ENCODE assay signal across 20 cellular contexts in the genomic region with DNA sequence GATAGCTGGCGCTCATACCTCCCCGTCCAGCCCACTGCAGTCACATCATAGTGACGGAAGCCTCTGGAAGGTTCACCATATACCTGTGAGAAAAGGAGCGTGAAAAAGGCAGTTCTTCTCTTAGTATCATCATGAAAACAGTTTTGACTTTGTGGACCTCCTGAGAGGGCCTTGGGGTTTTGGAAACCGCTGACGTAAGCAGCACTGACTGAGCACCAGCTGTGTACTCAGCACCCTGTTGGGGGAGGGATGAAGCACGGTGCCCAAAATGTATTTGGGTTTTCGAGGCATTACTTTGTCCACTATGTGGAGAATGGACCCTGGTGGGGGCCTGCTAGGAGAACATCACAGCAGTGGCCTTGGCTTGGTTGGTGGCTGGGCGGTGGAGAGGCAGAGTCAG. TPM values are rescaled to one million over a fixed set of nuclear protein-coding genes. Genes with fewer than 3 reads are reported as not detected.
DNase-seq lines count a peak whose midpoint lies in the region; ATAC-seq and TF ChIP-seq lines count a peak whose summit lies in the region.
"Had no signal": no experiment of that assay in that cellular context is flagged by ENCODE, and none has a peak within 500 bp of the region (broad histone marks: within the 10 kb centered on the region; RNA-seq: fewer than 3 reads in every experiment).

No MANE protein-coding gene starts in this region.

- peaks cover 16% of the 10 kb centered on the region for H3K9me3 Mint-ChIP-seq in activated T-cell treated with anti-CD3 and anti-CD28 coated beads, Interleukin-2, amount 50 U/mL, for 24 hours
- no peaks in the 10 kb centered on the region for H3K9me3 Mint-ChIP-seq in WTC11
- peaks cover 9% of the 10 kb centered on the region for H3K9me3 Mint-ChIP-seq in activated naive CD8-positive, alpha-beta T cell (ENCODE audit: low read depth)
- peaks cover 4% of the 10 kb centered on the region for H3K9me3 Mint-ChIP-seq in stimulated activated effector memory CD8-positive, alpha-beta T cell treated with anti-CD3 and anti-CD28 coated beads, Interleukin-12 subunit alpha, Interleukin-12 subunit beta, amount 100 ng/mL, for 72 hours

- CTCF ChIA-PET in WTC11 (lab: Charles Lee), result no interaction called here

- TF ChIP-seq POLR2A in gastroesophageal sphincter (IDR thresholded peaks at IDR 0.05), result no peak

- peaks cover 0 to 68% of the 10 kb centered on the region in 2 donors for H3K36me3 ChIP-seq in gastroesophageal sphincter

- no peak for TF ChIP-seq EP300 in gastroesophageal sphincter (IDR thresholded peaks at IDR 0.05)

- no peak for ATAC-seq in WTC11
- ATAC-seq in stimulated activated effector memory CD8-positive, alpha-beta T cell treated with anti-CD3 and anti-CD28 coated beads, Interleukin-12 subunit alpha, Interleukin-12 subunit beta, amount 100 ng/mL, for 72 hours, result no peak
- no peak for ATAC-seq in gastroesophageal sphincter

- H3K4me1 ChIP-seq in gastroesophageal sphincter, result peaks cover 0 to 14% (median 4%) of the 10 kb centered on the region in 3 donors

- H3K27ac Mint-ChIP-seq in activated T-cell treated with anti-CD3 and anti-CD28 coated beads, Interleukin-2, amount 50 U/mL, for 24 hours, result peak overlapping the region; percentile 87
- H3K27ac Mint-ChIP-seq in WTC11, result peak overlapping the region; percentile 51
- peak overlapping the region; percentile 86 for H3K27ac Mint-ChIP-seq in activated naive CD8-positive, alpha-beta T cell
- peak overlapping the region; percentile 8 for H3K27ac Mint-ChIP-seq in stimulated activated effector memory CD8-positive, alpha-beta T cell treated with anti-CD3 and anti-CD28 coated beads, Interleukin-12 subunit alpha, Interleukin-12 subunit beta, amount 100 ng/mL, for 72 hours

- H3K4me3 ChIP-seq in gastroesophageal sphincter, result no peak overlapping the region
- H3K4me3 ChIP-seq: GM23248 had no signal

- H3K27ac ChIP-seq in gastroesophageal sphincter, result no peak overlapping the region
- H3K27ac ChIP-seq: C4-2B, GM23248, HL-60 had no signal

- H3K9me3 ChIP-seq in gastroesophageal sphincter, result no peaks in the 10 kb centered on the region
- H3K9me3 ChIP-seq: Caco-2 had no signal

- no peak for DNase-seq in activated T-cell treated with anti-CD3 and anti-CD28 coated beads, Interleukin-2, amount 50 U/mL, for 24 hours
- DNase-seq in activated T-cell treated with anti-CD3 and anti-CD28 coated beads, Interleukin-2, amount 50 U/mL, for 1 hour, result no peak
- DNase-seq in WTC11 (ENCODE audit: low spot score) (no peak), middle frontal gyrus (ENCODE audit: extremely low spot score, low spot score) (no peak)
- no peak for DNase-seq in stimulated activated effector memory CD8-positive, alpha-beta T cell treated with anti-CD3 and anti-CD28 coated beads, Interleukin-12 subunit alpha, Interleukin-12 subunit beta, amount 100 ng/mL, for 72 hours (ENCODE audit: low spot score in 2 of 2)
- DNase-seq: AML-193, Caco-2, GDM1, GM23248, HCEC 1CT, NCI-H1417 treated with DMSO at 0.1 percent for 48 hours, NCI-H1930, NCI-H345, NCI-H524 treated with DMSO at 0.1 percent for 48 hours, SHP77 had no signal

- TF ChIP-seq CTCF in WTC11 (IDR thresholded peaks at IDR 0.05) (no peak), gastroesophageal sphincter (IDR thresholded peaks at IDR 0.05) (no peak)

- no peaks in the 10 kb centered on the region for H3K27me3 Mint-ChIP-seq in activated T-cell treated with anti-CD3 and anti-CD28 coated beads, Interleukin-2, amount 50 U/mL, for 24 hours
- H3K27me3 Mint-ChIP-seq in WTC11 (ENCODE audit: low read depth), result no peaks in the 10 kb centered on the region
- H3K27me3 Mint-ChIP-seq in activated naive CD8-positive, alpha-beta T cell, result no peaks in the 10 kb centered on the region

- 82 to 86% methylated on average over 3 to 6 of the region's 9 CpGs for WGBS in gastroesophageal sphincter (ENCODE audit: low coverage in 1 of 2), 2 donors

- peak overlapping the region; percentile 3 for H3K4me3 Mint-ChIP-seq in activated T-cell treated with anti-CD3 and anti-CD28 coated beads, Interleukin-2, amount 50 U/mL, for 24 hours
- no peak overlapping the region for H3K4me3 Mint-ChIP-seq in WTC11
- peak overlapping the region; percentile 42 for H3K4me3 Mint-ChIP-seq in activated naive CD8-positive, alpha-beta T cell
- no peak overlapping the region for H3K4me3 Mint-ChIP-seq in stimulated activated effector memory CD8-positive, alpha-beta T cell treated with anti-CD3 and anti-CD28 coated beads, Interleukin-12 subunit alpha, Interleukin-12 subunit beta, amount 100 ng/mL, for 72 hours

- H3K27me3 ChIP-seq in gastroesophageal sphincter, result no peaks in the 10 kb centered on the region

- peaks cover 95% of the 10 kb centered on the region for H3K36me3 Mint-ChIP-seq in activated T-cell treated with anti-CD3 and anti-CD28 coated beads, Interleukin-2, amount 50 U/mL, for 24 hours (ENCODE audit: low read depth)
- peaks cover 59% of the 10 kb centered on the region for H3K36me3 Mint-ChIP-seq in WTC11
- peaks cover 30% of the 10 kb centered on the region for H3K36me3 Mint-ChIP-seq in activated naive CD8-positive, alpha-beta T cell
- H3K36me3 Mint-ChIP-seq in stimulated activated effector memory CD8-positive, alpha-beta T cell treated with anti-CD3 and anti-CD28 coated beads, Interleukin-12 subunit alpha, Interleukin-12 subunit beta, amount 100 ng/mL, for 72 hours, result peaks cover 88% of the 10 kb centered on the region

- POLR2A ChIA-PET in WTC11 (lab: Charles Lee), result no interaction called here

- peaks cover 78% of the 10 kb centered on the region for H3K4me1 Mint-ChIP-seq in activated T-cell treated with anti-CD3 and anti-CD28 coated beads, Interleukin-2, amount 50 U/mL, for 24 hours (ENCODE audit: low read depth)
- peaks cover 22% of the 10 kb centered on the region for H3K4me1 Mint-ChIP-seq in WTC11
- peaks cover 63% of the 10 kb centered on the region for H3K4me1 Mint-ChIP-seq in activated naive CD8-positive, alpha-beta T cell (ENCODE audit: low read depth)
- H3K4me1 Mint-ChIP-seq in stimulated activated effector memory CD8-positive, alpha-beta T cell treated with anti-CD3 and anti-CD28 coated beads, Interleukin-12 subunit alpha, Interleukin-12 subunit beta, amount 100 ng/mL, for 72 hours, result peaks cover 55% of the 10 kb centered on the region

TF ChIP-seq in WTC11, 78 proteins besides CTCF, POLR2A, EP300 and RAD21:
- TF ChIP-seq TEAD4 (CRISPR knock-in tag; IDR thresholded peaks at IDR 0.05) (no peak), KAT7 (CRISPR knock-in tag; IDR thresholded peaks at IDR 0.05; ENCODE audit: borderline replicate concordance) (no peak), JAZF1 (CRISPR knock-in tag; IDR thresholded peaks at IDR 0.05) (no peak), ETV6 (CRISPR knock-in tag; IDR thresholded peaks at IDR 0.05) (no peak), ZNF121 (CRISPR knock-in tag; IDR thresholded peaks at IDR 0.05) (no peak), ZBTB21 (CRISPR knock-in tag; IDR thresholded peaks at IDR 0.05; ENCODE audit: borderline replicate concordance) (no peak)
- TF ChIP-seq, protein P1, sequence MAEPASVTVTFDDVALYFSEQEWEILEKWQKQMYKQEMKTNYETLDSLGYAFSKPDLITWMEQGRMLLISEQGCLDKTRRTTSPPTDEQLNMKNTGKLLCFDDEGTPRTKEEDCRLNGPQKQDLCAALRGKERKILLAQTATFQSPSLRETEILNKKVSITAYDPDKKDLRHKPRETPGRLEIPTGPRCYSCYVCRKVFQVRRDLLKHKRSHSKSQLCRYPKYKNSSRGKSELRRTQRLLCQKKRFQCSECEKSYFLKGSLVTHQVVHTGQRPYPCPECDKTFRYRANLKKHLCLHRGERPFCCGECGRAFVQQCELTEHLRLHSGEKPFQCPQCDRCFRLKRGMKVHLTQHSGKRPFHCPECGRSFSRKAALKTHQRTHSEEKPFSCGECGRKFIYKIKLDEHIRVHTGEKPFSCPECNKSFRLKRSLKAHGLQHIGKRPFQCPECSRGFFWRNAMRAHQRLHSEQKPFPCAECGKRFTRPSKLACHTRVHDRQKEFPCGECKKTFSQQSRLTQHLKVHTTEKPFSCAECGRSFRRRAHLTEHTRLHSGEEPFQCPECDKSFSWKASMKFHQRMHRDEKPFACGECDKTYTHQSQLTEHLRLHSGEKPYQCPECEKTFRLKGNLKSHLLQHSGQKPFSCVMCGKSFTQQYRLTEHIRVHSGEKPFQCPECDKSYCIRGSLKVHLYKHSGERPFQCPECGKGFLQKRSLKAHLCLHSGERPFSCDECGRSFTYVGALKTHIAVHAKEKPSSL (CRISPR knock-in tag; conservative IDR thresholded peaks at IDR 0.05), result no peak
- TF ChIP-seq, protein P2, sequence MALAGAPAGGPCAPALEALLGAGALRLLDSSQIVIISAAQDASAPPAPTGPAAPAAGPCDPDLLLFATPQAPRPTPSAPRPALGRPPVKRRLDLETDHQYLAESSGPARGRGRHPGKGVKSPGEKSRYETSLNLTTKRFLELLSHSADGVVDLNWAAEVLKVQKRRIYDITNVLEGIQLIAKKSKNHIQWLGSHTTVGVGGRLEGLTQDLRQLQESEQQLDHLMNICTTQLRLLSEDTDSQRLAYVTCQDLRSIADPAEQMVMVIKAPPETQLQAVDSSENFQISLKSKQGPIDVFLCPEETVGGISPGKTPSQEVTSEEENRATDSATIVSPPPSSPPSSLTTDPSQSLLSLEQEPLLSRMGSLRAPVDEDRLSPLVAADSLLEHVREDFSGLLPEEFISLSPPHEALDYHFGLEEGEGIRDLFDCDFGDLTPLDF (CRISPR knock-in tag; IDR thresholded peaks at IDR 0.05), result no peak

RNA-seq across cellular contexts. Expression of a gene that starts 5.4 kb away (rescaled TPM):
- 68.4 to 70.2 TPM (median 69.6 TPM) in 3 replicates for total RNA-seq in WTC11 (2021)
- total RNA-seq in gastroesophageal sphincter, result 10 to 100 TPM; 14.2 to 23.2 (median 16.5) TPM

RNA-seq across cellular contexts. Expression of a gene that starts 33.9 kb away (rescaled TPM):
- total RNA-seq in WTC11 (2021) (1.1 to 1.4 TPM (median 1.1 TPM) in 3 replicates), gastroesophageal sphincter (1 to 10 TPM in 1 of 4 donors, under 1 TPM in 2, not detected in 1; 0.12 to 3.4 (median 0.31) TPM)
- total RNA-seq: Caco-2, M059J had no signal

Comparison
In these comparisons a context has a peak if more than half of its experiments do, and no peak if none do; other contexts are left out.
1. H3K27ac Mint-ChIP-seq: peak in every context shown above with its lines; median percentile 87 in activated T-cell treated with anti-CD3 and anti-CD28 coated beads, Interleukin-2, amount 50 U/mL, for 24 hours; 86 in activated naive CD8-positive, alpha-beta T cell; 51 in WTC11; 8 in stimulated activated effector memory CD8-positive, alpha-beta T cell treated with anti-CD3 and anti-CD28 coated beads, Interleukin-12 subunit alpha, Interleukin-12 subunit beta, amount 100 ng/mL, for 72 hours.
2. H3K4me3 Mint-ChIP-seq: peak in activated T-cell treated with anti-CD3 and anti-CD28 coated beads, Interleukin-2, amount 50 U/mL, for 24 hours (single experiment) and activated naive CD8-positive, alpha-beta T cell (single experiment); none in WTC11 (single experiment) and stimulated activated effector memory CD8-positive, alpha-beta T cell treated with anti-CD3 and anti-CD28 coated beads, Interleukin-12 subunit alpha, Interleukin-12 subunit beta, amount 100 ng/mL, for 72 hours (single experiment).